8 cellular contexts compared by ENCODE assay signal in genomic region chr16:73956592-73957495, GRCh38.
A peak's percentile ranks its signal among the peaks of the same experiment; 100 is the strongest.
DNase-seq lines count a peak whose midpoint lies in the region; ATAC-seq, FAIRE-seq and TF ChIP-seq lines count a peak whose summit lies in the region.

No MANE protein-coding gene starts in this region.

- TF ChIP-seq CTCF in upper lobe of right lung (IDR thresholded peaks at IDR 0.05) = peak; percentile 82

- H3K9me3 ChIP-seq in upper lobe of right lung = no peaks in the 10 kb centered on the region

- ATAC-seq in GM19395 (IDR thresholded peaks at IDR 0.05; ENCODE audit: unreplicated experiment) (peak; percentile 77), upper lobe of right lung (peak; percentile 83), GM18517 (IDR thresholded peaks at IDR 0.05; ENCODE audit: unreplicated experiment) (no peak)

- no peak overlapping the region for H3K4me3 ChIP-seq in upper lobe of right lung

- DNase-seq in COLO668 (lab: John Stamatoyannopoulos, UW; ENCODE audit: unreplicated experiment) (peak; percentile 63), NCI-H146 (lab: John Stamatoyannopoulos, UW) (peak; percentile 30), erythroblast (lab: John Stamatoyannopoulos, UW) (peak; percentile 17 to 58), myocyte (ENCODE audit: low read depth) (peak; percentile 67), upper lobe of right lung (no peak)

- no peak for TF ChIP-seq POLR2A in erythroblast (IDR thresholded peaks at IDR 0.05; ENCODE audit: low read length)

- H3K27me3 ChIP-seq in upper lobe of right lung = no peaks in the 10 kb centered on the region

- H3K27ac ChIP-seq in upper lobe of right lung = no peak overlapping the region

- peak; percentile 96 for FAIRE-seq in TTC549 (lab: Jason Lieb, UNC)

- intact Hi-C loops in upper lobe of right lung (cut with DNase I) = no loop called here

- no peaks in the 10 kb centered on the region for H3K36me3 ChIP-seq in upper lobe of right lung

- no peaks in the 10 kb centered on the region for H3K4me1 ChIP-seq in upper lobe of right lung
